ENCODE assay signal across 2 cellular contexts in the genomic region with DNA sequence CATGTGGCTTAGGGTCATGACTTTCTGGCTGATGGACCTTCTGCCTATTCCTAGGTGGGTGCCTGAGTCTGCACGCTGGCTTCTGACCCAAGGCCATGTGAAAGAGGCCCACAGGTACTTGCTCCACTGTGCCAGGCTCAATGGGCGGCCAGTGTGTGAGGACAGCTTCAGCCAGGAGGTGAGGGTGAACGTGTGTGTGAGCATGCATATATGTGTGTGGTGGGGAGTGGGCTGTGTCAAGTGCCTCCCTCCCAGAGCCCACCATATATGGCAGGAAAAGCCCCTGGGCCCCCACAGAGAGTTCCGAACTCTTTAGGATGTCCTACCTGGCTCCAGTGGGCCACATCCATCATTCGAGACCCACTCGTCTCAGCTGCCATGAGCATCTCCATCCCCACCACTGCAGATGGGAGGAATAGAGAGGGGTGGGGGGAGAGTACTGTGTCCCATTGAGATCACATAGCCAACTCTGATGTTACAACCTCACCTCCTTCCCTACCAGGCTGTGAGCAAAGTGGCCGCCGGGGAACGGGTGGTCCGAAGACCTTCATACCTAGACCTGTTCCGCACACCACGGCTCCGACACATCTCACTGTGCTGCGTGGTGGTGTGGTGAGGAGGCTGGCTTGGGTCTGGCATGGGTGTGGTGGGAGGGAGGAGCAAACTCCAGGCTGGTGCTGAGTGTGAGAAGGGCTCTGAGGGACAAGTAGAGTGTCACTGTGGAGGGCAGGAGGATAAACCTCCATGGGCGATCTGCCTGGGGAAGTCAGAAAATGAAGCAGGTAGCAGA.
TF ChIP-seq lines count a peak whose summit lies in the region.

No MANE protein-coding gene starts in this region.

TF ChIP-seq in HEK293, 187 proteins besides CTCF, POLR2A, EP300 and RAD21:
- TF ChIP-seq ZNF600 (tag by site-specific recombination; IDR thresholded peaks at IDR 0.05): peak; percentile 74; the same call in 1 of the 2 replicates
- TF ChIP-seq KLF7 (tag by site-specific recombination; IDR thresholded peaks at IDR 0.05; ENCODE audit: borderline replicate concordance): no peak
- no peak for TF ChIP-seq ZNF174 (tag by site-specific recombination; IDR thresholded peaks at IDR 0.05)
- TF ChIP-seq ZNF202 (tag by site-specific recombination; IDR thresholded peaks at IDR 0.05; ENCODE audit: borderline replicate concordance): no peak

TF ChIP-seq in K562, 482 proteins besides CTCF, POLR2A, EP300 and RAD21:
- TF ChIP-seq ARID3B (CRISPR knock-in tag; IDR thresholded peaks at IDR 0.05; ENCODE audit: borderline replicate concordance) (no peak), STAG1 (CRISPR knock-in tag; IDR thresholded peaks at IDR 0.05; ENCODE audit: borderline replicate concordance) (0 out of 2 replicates have a peak, but pooled peaks have one; percentile 4)
